Comparison of ENCODE assay signal across 11 cellular contexts in the genomic region with DNA sequence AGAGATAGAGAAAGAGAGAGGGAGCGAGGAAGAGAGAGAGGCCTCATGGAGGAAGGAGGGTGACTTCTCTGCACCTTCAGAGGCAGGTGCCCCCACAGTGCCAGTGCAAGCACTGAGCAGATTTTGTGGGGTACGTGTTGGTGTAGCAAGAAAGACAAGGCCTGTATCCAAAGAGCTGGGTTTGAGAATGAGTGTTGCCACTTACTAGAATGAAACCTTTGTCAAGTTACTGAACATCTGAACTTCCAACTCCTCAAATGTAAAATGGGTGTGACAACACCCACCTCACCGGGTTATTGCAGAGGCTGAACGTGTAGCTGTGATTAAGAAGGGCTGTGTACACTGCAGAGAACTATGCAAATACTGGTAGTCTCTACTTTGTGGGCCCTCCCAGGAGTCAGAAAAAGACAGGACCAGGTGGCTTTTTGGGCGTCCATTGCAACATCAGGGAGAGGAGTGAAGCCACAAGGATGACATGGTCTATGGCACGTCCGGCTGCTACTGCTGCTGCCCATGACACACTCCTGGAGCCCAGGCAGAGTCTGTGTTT. TPM values are rescaled to one million over a fixed set of nuclear protein-coding genes. Genes with fewer than 3 reads are reported as not detected.
DNase-seq lines count a peak whose midpoint lies in the region; ATAC-seq, FAIRE-seq and TF ChIP-seq lines count a peak whose summit lies in the region.
"Had no signal": no experiment of that assay in that cellular context is flagged by ENCODE, and none has a peak within 500 bp of the region (broad histone marks: within the 10 kb centered on the region; RNA-seq: fewer than 3 reads in every experiment).

No MANE protein-coding gene starts in this region.

- intact Hi-C loops in natural killer cell (cut with micrococcal nuclease), result loop anchor here (1.0 kb wide), 1 partner anchor 8 kb away; no protein-coding TSS in a partner anchor

- H3K27me3 Mint-ChIP-seq in T-helper 2 cell treated with Interferon-gamma antibody and Interleukin-4, amounts not matched to agents 5 μg/mL and 100 μg/mL, for 36 hours (ENCODE audit: low read depth), result no peaks in the 10 kb centered on the region
- no peaks in the 10 kb centered on the region for H3K27me3 Mint-ChIP-seq in natural killer cell (ENCODE audit: low read depth in 2 of 2)

- peaks cover 35% of the 10 kb centered on the region for H3K4me1 Mint-ChIP-seq in T-helper 2 cell treated with Interferon-gamma antibody and Interleukin-4, amounts not matched to agents 5 μg/mL and 100 μg/mL, for 36 hours (ENCODE audit: low read depth)
- H3K4me1 Mint-ChIP-seq in natural killer cell, result peaks cover 52 to 55% of the 10 kb centered on the region in 2 donors

- peak; percentile 17 for DNase-seq in T-helper 2 cell treated with Interferon-gamma antibody and Interleukin-4, amounts not matched to agents 5 μg/mL and 100 μg/mL, for 36 hours (ENCODE audit: low spot score)
- DNase-seq in natural killer cell, result no peak
- DNase-seq in dermis blood vessel endothelial cell, result no peak
- DNase-seq in urothelium cell line (ENCODE audit: low spot score), result no peak
- DNase-seq in globus pallidus (ENCODE audit: low spot score), result no peak
- DNase-seq: body of pancreas, NCI-H1930 had no signal

- H3K9me3 ChIP-seq in HEK293 (ENCODE audit: control insufficient read depth, insufficient read depth, low read depth, low read length), result no peaks in the 10 kb centered on the region
- H3K9me3 ChIP-seq: body of pancreas had no signal

- H3K4me3 Mint-ChIP-seq in T-helper 2 cell treated with Interferon-gamma antibody and Interleukin-4, amounts not matched to agents 5 μg/mL and 100 μg/mL, for 36 hours, result peak overlapping the region; percentile 44
- H3K4me3 Mint-ChIP-seq in natural killer cell, result peak overlapping the region; percentile 58

- H3K27ac Mint-ChIP-seq in T-helper 2 cell treated with Interferon-gamma antibody and Interleukin-4, amounts not matched to agents 5 μg/mL and 100 μg/mL, for 36 hours, result peak overlapping the region; percentile 94
- H3K27ac Mint-ChIP-seq in natural killer cell, result peak overlapping the region; percentile 85 to 87

- peak; percentile 59 for ATAC-seq in GM18505 (IDR thresholded peaks at IDR 0.05; ENCODE audit: unreplicated experiment)
- ATAC-seq in natural killer cell, result peak; percentile 58 to 66 (median 63)
- ATAC-seq in GM19035 (IDR thresholded peaks at IDR 0.05; ENCODE audit: unreplicated experiment), result no peak
- ATAC-seq: body of pancreas had no signal

- peak; percentile 35 for TF ChIP-seq POLR2A in GM18505 (IDR thresholded peaks at IDR 0.05; ENCODE audit: borderline replicate concordance, extremely low read depth, insufficient read depth, insufficient read length)

- no peak overlapping the region for H3K4me3 ChIP-seq in HEK293 (ENCODE audit: low read depth, low read length)
- H3K4me3 ChIP-seq: body of pancreas had no signal

- CTCF ChIA-PET in HEK293 (lab: Yijun Ruan, JAX), result interaction anchor here (0.6 to 1.4 kb wide), 6 partner anchors 14 to 368 kb away, joined by 3 to 9 read pairs (median 3); no protein-coding TSS in a partner anchor

- H3K27ac ChIP-seq in HEK293 (ENCODE audit: extremely low read depth, low read depth, low read length), result no peak overlapping the region
- H3K27ac ChIP-seq: body of pancreas had no signal

- no peak for FAIRE-seq in urothelium cell line (lab: Jason Lieb, UNC)

- POLR2A ChIA-PET in HEK293 (lab: Yijun Ruan, JAX), result no interaction called here

- H3K4me1 ChIP-seq in HEK293 (ENCODE audit: control insufficient read depth, insufficient read depth, low read length), result no peaks in the 10 kb centered on the region
- H3K4me1 ChIP-seq: body of pancreas had no signal

- H3K36me3 ChIP-seq in HEK293 (ENCODE audit: control insufficient read depth in 2 of 2, insufficient read depth in 1 of 2, low read length in 2 of 2), result no peaks in the 10 kb centered on the region

- H3K36me3 Mint-ChIP-seq in T-helper 2 cell treated with Interferon-gamma antibody and Interleukin-4, amounts not matched to agents 5 μg/mL and 100 μg/mL, for 36 hours (ENCODE audit: low read depth), result peaks cover 4% of the 10 kb centered on the region
- no peaks in the 10 kb centered on the region for H3K36me3 Mint-ChIP-seq in natural killer cell

- no peaks in the 10 kb centered on the region for H3K9me3 Mint-ChIP-seq in T-helper 2 cell treated with Interferon-gamma antibody and Interleukin-4, amounts not matched to agents 5 μg/mL and 100 μg/mL, for 36 hours
- no peaks in the 10 kb centered on the region for H3K9me3 Mint-ChIP-seq in natural killer cell

- no peak for TF ChIP-seq CTCF in HEK293 (tag by site-specific recombination; IDR thresholded peaks at IDR 0.05)
- TF ChIP-seq CTCF in natural killer cell (IDR thresholded peaks at IDR 0.05), result no peak

TF ChIP-seq in HEK293, 187 proteins besides CTCF, POLR2A, EP300 and RAD21:
- TF ChIP-seq TRIM28 (IDR thresholded peaks at IDR 0.05; ENCODE audit: borderline replicate concordance, low read length) (no peak), ZNF596 (tag by site-specific recombination; IDR thresholded peaks at IDR 0.05) (0 out of 2 replicates have a peak, but pooled peaks have one; percentile 29), ZNF585B (tag by site-specific recombination; IDR thresholded peaks at IDR 0.05) (no peak), ZNF324 (tag by site-specific recombination; IDR thresholded peaks at IDR 0.05) (no peak)

RNA-seq across cellular contexts. Expression of gene ATP12A, which starts 54.3 kb away (rescaled TPM):
- total RNA-seq in natural killer cell (not detected), dermis blood vessel endothelial cell (not detected in 2 replicates)
- total RNA-seq: omental fat pad had no signal
